In the genomic region with DNA sequence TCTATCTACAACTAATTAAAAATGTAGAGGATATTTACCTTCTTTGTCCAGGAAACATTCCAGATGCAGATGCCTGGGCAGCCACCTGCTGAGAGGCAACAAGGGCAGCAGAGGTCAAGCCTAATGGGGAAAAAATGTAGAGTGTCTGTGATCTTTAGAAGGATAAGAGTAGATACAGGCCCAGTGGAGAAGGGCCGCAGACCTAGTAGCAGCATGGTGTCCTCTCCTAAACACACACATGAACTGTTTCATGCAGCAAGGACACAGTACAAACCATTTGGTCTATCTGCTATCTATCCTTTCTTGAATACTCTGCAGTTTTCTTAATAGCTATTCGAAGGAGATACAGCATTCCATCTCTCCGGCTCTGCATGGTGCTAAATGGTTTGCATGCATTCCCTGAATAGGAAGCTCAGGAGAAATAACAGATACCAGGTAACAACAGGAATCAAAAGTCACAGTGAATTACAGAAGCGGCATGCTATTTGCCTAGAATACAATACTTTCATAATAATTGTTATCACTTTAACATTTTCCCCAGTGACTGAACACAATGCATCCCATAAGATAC, we compare ENCODE assay signal across 1 cellular context.
TF ChIP-seq lines count a peak whose summit lies in the region.

No MANE protein-coding gene starts in this region.

TF ChIP-seq in WTC11, 78 proteins besides CTCF, POLR2A, EP300 and RAD21 (continued from another document and continues in another):
- TF ChIP-seq, protein P1, sequence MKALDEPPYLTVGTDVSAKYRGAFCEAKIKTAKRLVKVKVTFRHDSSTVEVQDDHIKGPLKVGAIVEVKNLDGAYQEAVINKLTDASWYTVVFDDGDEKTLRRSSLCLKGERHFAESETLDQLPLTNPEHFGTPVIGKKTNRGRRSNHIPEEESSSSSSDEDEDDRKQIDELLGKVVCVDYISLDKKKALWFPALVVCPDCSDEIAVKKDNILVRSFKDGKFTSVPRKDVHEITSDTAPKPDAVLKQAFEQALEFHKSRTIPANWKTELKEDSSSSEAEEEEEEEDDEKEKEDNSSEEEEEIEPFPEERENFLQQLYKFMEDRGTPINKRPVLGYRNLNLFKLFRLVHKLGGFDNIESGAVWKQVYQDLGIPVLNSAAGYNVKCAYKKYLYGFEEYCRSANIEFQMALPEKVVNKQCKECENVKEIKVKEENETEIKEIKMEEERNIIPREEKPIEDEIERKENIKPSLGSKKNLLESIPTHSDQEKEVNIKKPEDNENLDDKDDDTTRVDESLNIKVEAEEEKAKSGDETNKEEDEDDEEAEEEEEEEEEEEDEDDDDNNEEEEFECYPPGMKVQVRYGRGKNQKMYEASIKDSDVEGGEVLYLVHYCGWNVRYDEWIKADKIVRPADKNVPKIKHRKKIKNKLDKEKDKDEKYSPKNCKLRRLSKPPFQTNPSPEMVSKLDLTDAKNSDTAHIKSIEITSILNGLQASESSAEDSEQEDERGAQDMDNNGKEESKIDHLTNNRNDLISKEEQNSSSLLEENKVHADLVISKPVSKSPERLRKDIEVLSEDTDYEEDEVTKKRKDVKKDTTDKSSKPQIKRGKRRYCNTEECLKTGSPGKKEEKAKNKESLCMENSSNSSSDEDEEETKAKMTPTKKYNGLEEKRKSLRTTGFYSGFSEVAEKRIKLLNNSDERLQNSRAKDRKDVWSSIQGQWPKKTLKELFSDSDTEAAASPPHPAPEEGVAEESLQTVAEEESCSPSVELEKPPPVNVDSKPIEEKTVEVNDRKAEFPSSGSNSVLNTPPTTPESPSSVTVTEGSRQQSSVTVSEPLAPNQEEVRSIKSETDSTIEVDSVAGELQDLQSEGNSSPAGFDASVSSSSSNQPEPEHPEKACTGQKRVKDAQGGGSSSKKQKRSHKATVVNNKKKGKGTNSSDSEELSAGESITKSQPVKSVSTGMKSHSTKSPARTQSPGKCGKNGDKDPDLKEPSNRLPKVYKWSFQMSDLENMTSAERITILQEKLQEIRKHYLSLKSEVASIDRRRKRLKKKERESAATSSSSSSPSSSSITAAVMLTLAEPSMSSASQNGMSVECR (CRISPR knock-in tag; IDR thresholded peaks at IDR 0.05; ENCODE audit: borderline replicate concordance): no peak
- TF ChIP-seq ETV6 (CRISPR knock-in tag; IDR thresholded peaks at IDR 0.05) (no peak), SMAD3 (CRISPR knock-in tag; IDR thresholded peaks at IDR 0.05; ENCODE audit: borderline replicate concordance) (no peak), FOXK1 (CRISPR knock-in tag; IDR thresholded peaks at IDR 0.05) (0 out of 2 replicates have a peak, but pooled peaks have one; percentile 49), ZNF121 (CRISPR knock-in tag; IDR thresholded peaks at IDR 0.05) (no peak), NR2C2 (CRISPR knock-in tag; IDR thresholded peaks at IDR 0.05) (no peak), NR1H2 (CRISPR knock-in tag; IDR thresholded peaks at IDR 0.05) (no peak), SP1 (CRISPR knock-in tag; conservative IDR thresholded peaks at IDR 0.05) (0 out of 2 replicates have a peak, but pooled peaks have one; percentile 31), MXD4 (CRISPR knock-in tag; IDR thresholded peaks at IDR 0.05; ENCODE audit: borderline replicate concordance) (no peak), IRF2 (CRISPR knock-in tag; IDR thresholded peaks at IDR 0.05; ENCODE audit: borderline replicate concordance, low read depth) (no peak), ESRRA (CRISPR knock-in tag; IDR thresholded peaks at IDR 0.05; ENCODE audit: borderline replicate concordance) (peak; percentile 51; the same call in 1 of the 2 replicates), NFE2L1 (CRISPR knock-in tag; IDR thresholded peaks at IDR 0.05) (no peak)
- TF ChIP-seq, protein P2, sequence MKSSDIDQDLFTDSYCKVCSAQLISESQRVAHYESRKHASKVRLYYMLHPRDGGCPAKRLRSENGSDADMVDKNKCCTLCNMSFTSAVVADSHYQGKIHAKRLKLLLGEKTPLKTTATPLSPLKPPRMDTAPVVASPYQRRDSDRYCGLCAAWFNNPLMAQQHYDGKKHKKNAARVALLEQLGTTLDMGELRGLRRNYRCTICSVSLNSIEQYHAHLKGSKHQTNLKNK (CRISPR knock-in tag; IDR thresholded peaks at IDR 0.05): no peak
- TF ChIP-seq, protein P3, sequence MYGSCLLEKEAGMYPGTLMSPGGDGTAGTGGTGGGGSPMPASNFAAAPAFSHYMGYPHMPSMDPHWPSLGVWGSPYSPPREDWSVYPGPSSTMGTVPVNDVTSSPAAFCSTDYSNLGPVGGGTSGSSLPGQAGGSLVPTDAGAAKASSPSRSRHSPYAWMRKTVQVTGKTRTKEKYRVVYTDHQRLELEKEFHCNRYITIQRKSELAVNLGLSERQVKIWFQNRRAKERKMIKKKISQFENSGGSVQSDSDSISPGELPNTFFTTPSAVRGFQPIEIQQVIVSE (CRISPR knock-in tag; IDR thresholded peaks at IDR 0.05; ENCODE audit: borderline replicate concordance): no peak
- TF ChIP-seq, protein P4, sequence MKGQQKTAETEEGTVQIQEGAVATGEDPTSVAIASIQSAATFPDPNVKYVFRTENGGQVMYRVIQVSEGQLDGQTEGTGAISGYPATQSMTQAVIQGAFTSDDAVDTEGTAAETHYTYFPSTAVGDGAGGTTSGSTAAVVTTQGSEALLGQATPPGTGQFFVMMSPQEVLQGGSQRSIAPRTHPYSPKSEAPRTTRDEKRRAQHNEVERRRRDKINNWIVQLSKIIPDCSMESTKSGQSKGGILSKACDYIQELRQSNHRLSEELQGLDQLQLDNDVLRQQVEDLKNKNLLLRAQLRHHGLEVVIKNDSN (CRISPR knock-in tag; IDR thresholded peaks at IDR 0.05): no peak
- TF ChIP-seq, protein P5, sequence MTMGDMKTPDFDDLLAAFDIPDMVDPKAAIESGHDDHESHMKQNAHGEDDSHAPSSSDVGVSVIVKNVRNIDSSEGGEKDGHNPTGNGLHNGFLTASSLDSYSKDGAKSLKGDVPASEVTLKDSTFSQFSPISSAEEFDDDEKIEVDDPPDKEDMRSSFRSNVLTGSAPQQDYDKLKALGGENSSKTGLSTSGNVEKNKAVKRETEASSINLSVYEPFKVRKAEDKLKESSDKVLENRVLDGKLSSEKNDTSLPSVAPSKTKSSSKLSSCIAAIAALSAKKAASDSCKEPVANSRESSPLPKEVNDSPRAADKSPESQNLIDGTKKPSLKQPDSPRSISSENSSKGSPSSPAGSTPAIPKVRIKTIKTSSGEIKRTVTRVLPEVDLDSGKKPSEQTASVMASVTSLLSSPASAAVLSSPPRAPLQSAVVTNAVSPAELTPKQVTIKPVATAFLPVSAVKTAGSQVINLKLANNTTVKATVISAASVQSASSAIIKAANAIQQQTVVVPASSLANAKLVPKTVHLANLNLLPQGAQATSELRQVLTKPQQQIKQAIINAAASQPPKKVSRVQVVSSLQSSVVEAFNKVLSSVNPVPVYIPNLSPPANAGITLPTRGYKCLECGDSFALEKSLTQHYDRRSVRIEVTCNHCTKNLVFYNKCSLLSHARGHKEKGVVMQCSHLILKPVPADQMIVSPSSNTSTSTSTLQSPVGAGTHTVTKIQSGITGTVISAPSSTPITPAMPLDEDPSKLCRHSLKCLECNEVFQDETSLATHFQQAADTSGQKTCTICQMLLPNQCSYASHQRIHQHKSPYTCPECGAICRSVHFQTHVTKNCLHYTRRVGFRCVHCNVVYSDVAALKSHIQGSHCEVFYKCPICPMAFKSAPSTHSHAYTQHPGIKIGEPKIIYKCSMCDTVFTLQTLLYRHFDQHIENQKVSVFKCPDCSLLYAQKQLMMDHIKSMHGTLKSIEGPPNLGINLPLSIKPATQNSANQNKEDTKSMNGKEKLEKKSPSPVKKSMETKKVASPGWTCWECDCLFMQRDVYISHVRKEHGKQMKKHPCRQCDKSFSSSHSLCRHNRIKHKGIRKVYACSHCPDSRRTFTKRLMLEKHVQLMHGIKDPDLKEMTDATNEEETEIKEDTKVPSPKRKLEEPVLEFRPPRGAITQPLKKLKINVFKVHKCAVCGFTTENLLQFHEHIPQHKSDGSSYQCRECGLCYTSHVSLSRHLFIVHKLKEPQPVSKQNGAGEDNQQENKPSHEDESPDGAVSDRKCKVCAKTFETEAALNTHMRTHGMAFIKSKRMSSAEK (CRISPR knock-in tag; IDR thresholded peaks at IDR 0.05; ENCODE audit: borderline replicate concordance): no peak
- TF ChIP-seq, protein P6, sequence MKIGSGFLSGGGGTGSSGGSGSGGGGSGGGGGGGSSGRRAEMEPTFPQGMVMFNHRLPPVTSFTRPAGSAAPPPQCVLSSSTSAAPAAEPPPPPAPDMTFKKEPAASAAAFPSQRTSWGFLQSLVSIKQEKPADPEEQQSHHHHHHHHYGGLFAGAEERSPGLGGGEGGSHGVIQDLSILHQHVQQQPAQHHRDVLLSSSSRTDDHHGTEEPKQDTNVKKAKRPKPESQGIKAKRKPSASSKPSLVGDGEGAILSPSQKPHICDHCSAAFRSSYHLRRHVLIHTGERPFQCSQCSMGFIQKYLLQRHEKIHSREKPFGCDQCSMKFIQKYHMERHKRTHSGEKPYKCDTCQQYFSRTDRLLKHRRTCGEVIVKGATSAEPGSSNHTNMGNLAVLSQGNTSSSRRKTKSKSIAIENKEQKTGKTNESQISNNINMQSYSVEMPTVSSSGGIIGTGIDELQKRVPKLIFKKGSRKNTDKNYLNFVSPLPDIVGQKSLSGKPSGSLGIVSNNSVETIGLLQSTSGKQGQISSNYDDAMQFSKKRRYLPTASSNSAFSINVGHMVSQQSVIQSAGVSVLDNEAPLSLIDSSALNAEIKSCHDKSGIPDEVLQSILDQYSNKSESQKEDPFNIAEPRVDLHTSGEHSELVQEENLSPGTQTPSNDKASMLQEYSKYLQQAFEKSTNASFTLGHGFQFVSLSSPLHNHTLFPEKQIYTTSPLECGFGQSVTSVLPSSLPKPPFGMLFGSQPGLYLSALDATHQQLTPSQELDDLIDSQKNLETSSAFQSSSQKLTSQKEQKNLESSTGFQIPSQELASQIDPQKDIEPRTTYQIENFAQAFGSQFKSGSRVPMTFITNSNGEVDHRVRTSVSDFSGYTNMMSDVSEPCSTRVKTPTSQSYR (CRISPR knock-in tag; IDR thresholded peaks at IDR 0.05): no peak
- TF ChIP-seq, protein P7, sequence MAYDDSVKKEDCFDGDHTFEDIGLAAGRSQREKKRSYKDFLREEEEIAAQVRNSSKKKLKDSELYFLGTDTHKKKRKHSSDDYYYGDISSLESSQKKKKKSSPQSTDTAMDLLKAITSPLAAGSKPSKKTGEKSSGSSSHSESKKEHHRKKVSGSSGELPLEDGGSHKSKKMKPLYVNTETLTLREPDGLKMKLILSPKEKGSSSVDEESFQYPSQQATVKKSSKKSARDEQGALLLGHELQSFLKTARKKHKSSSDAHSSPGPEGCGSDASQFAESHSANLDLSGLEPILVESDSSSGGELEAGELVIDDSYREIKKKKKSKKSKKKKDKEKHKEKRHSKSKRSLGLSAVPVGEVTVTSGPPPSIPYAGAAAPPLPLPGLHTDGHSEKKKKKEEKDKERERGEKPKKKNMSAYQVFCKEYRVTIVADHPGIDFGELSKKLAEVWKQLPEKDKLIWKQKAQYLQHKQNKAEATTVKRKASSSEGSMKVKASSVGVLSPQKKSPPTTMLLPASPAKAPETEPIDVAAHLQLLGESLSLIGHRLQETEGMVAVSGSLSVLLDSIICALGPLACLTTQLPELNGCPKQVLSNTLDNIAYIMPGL (CRISPR knock-in tag; IDR thresholded peaks at IDR 0.05): no peak
- TF ChIP-seq, protein P8, sequence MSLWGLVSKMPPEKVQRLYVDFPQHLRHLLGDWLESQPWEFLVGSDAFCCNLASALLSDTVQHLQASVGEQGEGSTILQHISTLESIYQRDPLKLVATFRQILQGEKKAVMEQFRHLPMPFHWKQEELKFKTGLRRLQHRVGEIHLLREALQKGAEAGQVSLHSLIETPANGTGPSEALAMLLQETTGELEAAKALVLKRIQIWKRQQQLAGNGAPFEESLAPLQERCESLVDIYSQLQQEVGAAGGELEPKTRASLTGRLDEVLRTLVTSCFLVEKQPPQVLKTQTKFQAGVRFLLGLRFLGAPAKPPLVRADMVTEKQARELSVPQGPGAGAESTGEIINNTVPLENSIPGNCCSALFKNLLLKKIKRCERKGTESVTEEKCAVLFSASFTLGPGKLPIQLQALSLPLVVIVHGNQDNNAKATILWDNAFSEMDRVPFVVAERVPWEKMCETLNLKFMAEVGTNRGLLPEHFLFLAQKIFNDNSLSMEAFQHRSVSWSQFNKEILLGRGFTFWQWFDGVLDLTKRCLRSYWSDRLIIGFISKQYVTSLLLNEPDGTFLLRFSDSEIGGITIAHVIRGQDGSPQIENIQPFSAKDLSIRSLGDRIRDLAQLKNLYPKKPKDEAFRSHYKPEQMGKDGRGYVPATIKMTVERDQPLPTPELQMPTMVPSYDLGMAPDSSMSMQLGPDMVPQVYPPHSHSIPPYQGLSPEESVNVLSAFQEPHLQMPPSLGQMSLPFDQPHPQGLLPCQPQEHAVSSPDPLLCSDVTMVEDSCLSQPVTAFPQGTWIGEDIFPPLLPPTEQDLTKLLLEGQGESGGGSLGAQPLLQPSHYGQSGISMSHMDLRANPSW (CRISPR knock-in tag; conservative IDR thresholded peaks at IDR 0.05; ENCODE audit: low read depth): no peak
- TF ChIP-seq, protein P9, sequence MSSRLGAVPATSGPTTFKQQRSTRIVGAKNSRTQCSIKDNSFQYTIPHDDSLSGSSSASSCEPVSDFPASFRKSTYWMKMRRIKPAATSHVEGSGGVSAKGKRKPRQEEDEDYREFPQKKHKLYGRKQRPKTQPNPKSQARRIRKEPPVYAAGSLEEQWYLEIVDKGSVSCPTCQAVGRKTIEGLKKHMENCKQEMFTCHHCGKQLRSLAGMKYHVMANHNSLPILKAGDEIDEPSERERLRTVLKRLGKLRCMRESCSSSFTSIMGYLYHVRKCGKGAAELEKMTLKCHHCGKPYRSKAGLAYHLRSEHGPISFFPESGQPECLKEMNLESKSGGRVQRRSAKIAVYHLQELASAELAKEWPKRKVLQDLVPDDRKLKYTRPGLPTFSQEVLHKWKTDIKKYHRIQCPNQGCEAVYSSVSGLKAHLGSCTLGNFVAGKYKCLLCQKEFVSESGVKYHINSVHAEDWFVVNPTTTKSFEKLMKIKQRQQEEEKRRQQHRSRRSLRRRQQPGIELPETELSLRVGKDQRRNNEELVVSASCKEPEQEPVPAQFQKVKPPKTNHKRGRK (CRISPR knock-in tag; IDR thresholded peaks at IDR 0.05; ENCODE audit: borderline replicate concordance): no peak
- TF ChIP-seq, protein P10, sequence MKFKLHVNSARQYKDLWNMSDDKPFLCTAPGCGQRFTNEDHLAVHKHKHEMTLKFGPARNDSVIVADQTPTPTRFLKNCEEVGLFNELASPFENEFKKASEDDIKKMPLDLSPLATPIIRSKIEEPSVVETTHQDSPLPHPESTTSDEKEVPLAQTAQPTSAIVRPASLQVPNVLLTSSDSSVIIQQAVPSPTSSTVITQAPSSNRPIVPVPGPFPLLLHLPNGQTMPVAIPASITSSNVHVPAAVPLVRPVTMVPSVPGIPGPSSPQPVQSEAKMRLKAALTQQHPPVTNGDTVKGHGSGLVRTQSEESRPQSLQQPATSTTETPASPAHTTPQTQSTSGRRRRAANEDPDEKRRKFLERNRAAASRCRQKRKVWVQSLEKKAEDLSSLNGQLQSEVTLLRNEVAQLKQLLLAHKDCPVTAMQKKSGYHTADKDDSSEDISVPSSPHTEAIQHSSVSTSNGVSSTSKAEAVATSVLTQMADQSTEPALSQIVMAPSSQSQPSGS (CRISPR knock-in tag; IDR thresholded peaks at IDR 0.05; ENCODE audit: borderline replicate concordance, low read depth): no peak
- TF ChIP-seq, protein P11, sequence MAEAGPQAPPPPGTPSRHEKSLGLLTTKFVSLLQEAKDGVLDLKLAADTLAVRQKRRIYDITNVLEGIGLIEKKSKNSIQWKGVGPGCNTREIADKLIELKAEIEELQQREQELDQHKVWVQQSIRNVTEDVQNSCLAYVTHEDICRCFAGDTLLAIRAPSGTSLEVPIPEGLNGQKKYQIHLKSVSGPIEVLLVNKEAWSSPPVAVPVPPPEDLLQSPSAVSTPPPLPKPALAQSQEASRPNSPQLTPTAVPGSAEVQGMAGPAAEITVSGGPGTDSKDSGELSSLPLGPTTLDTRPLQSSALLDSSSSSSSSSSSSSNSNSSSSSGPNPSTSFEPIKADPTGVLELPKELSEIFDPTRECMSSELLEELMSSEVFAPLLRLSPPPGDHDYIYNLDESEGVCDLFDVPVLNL (CRISPR knock-in tag; IDR thresholded peaks at IDR 0.05; ENCODE audit: borderline replicate concordance, low read depth): no peak
